Comparison of ENCODE assay signal across 20 cellular contexts in the genomic region with DNA sequence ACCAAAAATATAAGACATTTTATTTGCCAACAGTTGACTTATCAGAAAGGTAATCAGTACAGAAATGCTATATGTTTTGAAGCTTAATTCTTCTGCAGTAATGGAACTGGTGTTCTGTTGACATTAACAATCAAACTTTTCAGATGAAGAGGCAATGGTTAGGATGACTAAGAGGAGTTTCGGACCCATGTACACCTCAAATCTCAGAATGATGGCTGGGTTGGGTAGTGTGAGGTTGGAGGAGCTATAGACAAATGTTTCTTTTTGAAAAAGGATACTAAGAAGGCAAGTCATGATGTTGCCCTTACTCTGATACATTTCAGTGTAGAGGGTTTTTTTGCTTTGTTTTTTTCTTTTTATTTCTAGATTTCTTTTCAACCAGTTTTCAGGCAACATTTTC.
DNase-seq lines count a peak whose midpoint lies in the region; ATAC-seq and TF ChIP-seq lines count a peak whose summit lies in the region.
"Had no signal": no experiment of that assay in that cellular context is flagged by ENCODE, and none has a peak within 500 bp of the region (broad histone marks: within the 10 kb centered on the region; RNA-seq: fewer than 3 reads in every experiment).

No MANE protein-coding gene starts in this region.

- H3K4me1 Mint-ChIP-seq in activated CD8-positive, alpha-beta memory T cell treated with anti-CD3 and anti-CD28 coated beads, Interleukin-2, amount 10 ng/mL, durations not matched to agents 7 days and 5 days: peaks cover 22% of the 10 kb centered on the region
- H3K4me1 Mint-ChIP-seq in MCF 10A (ENCODE audit: insufficient read depth, unreplicated experiment): no peaks in the 10 kb centered on the region
- H3K4me1 Mint-ChIP-seq in T-helper 2 cell treated with Interferon-gamma antibody and Interleukin-4, amounts not matched to agents 5 μg/mL and 100 μg/mL, for 36 hours (ENCODE audit: low read depth): peaks cover 8% of the 10 kb centered on the region
- H3K4me1 Mint-ChIP-seq: H9 had no signal

- no peaks in the 10 kb centered on the region for H4K20me1 ChIP-seq in mammary epithelial cell (ENCODE audit: insufficient read depth, low read length)

- peak; percentile 57 for ATAC-seq in activated CD8-positive, alpha-beta memory T cell treated with anti-CD3 and anti-CD28 coated beads, Interleukin-2, amount 10 ng/mL, durations not matched to agents 7 days and 5 days

- no peak for DNase-seq in activated CD8-positive, alpha-beta memory T cell treated with anti-CD3 and anti-CD28 coated beads, Interleukin-2, amount 10 ng/mL, durations not matched to agents 7 days and 5 days
- no peak for DNase-seq in activated CD8-positive, alpha-beta memory T cell treated with anti-CD3 and anti-CD28 coated beads, Interleukin-2, amount 50 U/mL, for 4 hours
- DNase-seq in mammary epithelial cell: no peak
- DNase-seq in MCF 10A (ENCODE audit: unreplicated experiment): no peak
- peak; percentile 27 for DNase-seq in T-helper 2 cell treated with Interferon-gamma antibody and Interleukin-4, amounts not matched to agents 5 μg/mL and 100 μg/mL, for 36 hours (ENCODE audit: low spot score)
- DNase-seq in SHP77 (lab: John Stamatoyannopoulos, UW): no peak
- no peak for DNase-seq in GM19238 (ENCODE audit: insufficient read length, low spot score)
- DNase-seq: BE2C, EL, GF-D8, GM23248, H9, HFFc6, Karpas-422, NCI-H1694 treated with DMSO at 0.1 percent for 48 hours, NCI-H2081 treated with DMSO at 0.1 percent for 48 hours, NCI-H446, NCI-H526, OCI-M1, Right ventricle myocardium superior had no signal

- in situ Hi-C loops in mammary epithelial cell (cut with MboI; ENCODE audit: low sequenced_read_pairs in 2 of 2): no loop called here

- dilution Hi-C loops in mammary epithelial cell (cut with HindIII; ENCODE audit: low sequenced_read_pairs): loop anchor here (5.0 kb wide), 1 partner anchor 43 kb away; no protein-coding TSS in a partner anchor

- POLR2A ChIA-PET in MCF 10A (lab: Yijun Ruan, JAX): no interaction called here

- H3K9me3 Mint-ChIP-seq in activated CD8-positive, alpha-beta memory T cell treated with anti-CD3 and anti-CD28 coated beads, Interleukin-2, amount 10 ng/mL, durations not matched to agents 7 days and 5 days (ENCODE audit: low read depth): no peaks in the 10 kb centered on the region
- no peaks in the 10 kb centered on the region for H3K9me3 Mint-ChIP-seq in MCF 10A (ENCODE audit: unreplicated experiment)
- no peaks in the 10 kb centered on the region for H3K9me3 Mint-ChIP-seq in T-helper 2 cell treated with Interferon-gamma antibody and Interleukin-4, amounts not matched to agents 5 μg/mL and 100 μg/mL, for 36 hours
- H3K9me3 Mint-ChIP-seq: H9, HFFc6 had no signal

- no peaks in the 10 kb centered on the region for H3K4me1 ChIP-seq in mammary epithelial cell (ENCODE audit: insufficient read depth, low read length)
- H3K4me1 ChIP-seq: BE2C had no signal

- H3K9me3 ChIP-seq in mammary epithelial cell (replicated peaks; ENCODE audit: insufficient read depth, low read length): no peaks in the 10 kb centered on the region
- H3K9me3 ChIP-seq: BE2C had no signal

- TF ChIP-seq CTCF in mammary epithelial cell (conservative IDR thresholded peaks at IDR 0.05 in 1 of 2, IDR thresholded peaks at IDR 0.05 in 1 of 2; ENCODE audit: extremely low read depth in 1 of 2, insufficient read depth in 1 of 2, low read depth in 1 of 2, low read length in 2 of 2) (no peak), MCF 10A (IDR thresholded peaks at IDR 0.05; ENCODE audit: unreplicated experiment) (no peak)

- H3K4me2 ChIP-seq in mammary epithelial cell (ENCODE audit: insufficient read depth, low read depth, low read length): no peak overlapping the region

- H2AFZ ChIP-seq in mammary epithelial cell (ENCODE audit: low read depth, low read length): no peak overlapping the region
- H2AFZ ChIP-seq: GM23248 had no signal

- peak overlapping the region; percentile 5 for H3K27ac Mint-ChIP-seq in activated CD8-positive, alpha-beta memory T cell treated with anti-CD3 and anti-CD28 coated beads, Interleukin-2, amount 10 ng/mL, durations not matched to agents 7 days and 5 days
- no peak overlapping the region for H3K27ac Mint-ChIP-seq in MCF 10A (ENCODE audit: low read depth, unreplicated experiment)
- peak overlapping the region; percentile 60 for H3K27ac Mint-ChIP-seq in T-helper 2 cell treated with Interferon-gamma antibody and Interleukin-4, amounts not matched to agents 5 μg/mL and 100 μg/mL, for 36 hours
- H3K27ac Mint-ChIP-seq: H9, HFFc6 had no signal

- no peak overlapping the region for H3K27ac ChIP-seq in mammary epithelial cell (ENCODE audit: insufficient read depth, low read depth, low read length)
- H3K27ac ChIP-seq: GM23248 had no signal

- no peak overlapping the region for H3K4me3 Mint-ChIP-seq in activated CD8-positive, alpha-beta memory T cell treated with anti-CD3 and anti-CD28 coated beads, Interleukin-2, amount 10 ng/mL, durations not matched to agents 7 days and 5 days
- H3K4me3 Mint-ChIP-seq in MCF 10A (ENCODE audit: unreplicated experiment): no peak overlapping the region
- no peak overlapping the region for H3K4me3 Mint-ChIP-seq in T-helper 2 cell treated with Interferon-gamma antibody and Interleukin-4, amounts not matched to agents 5 μg/mL and 100 μg/mL, for 36 hours
- H3K4me3 Mint-ChIP-seq: H9, HFFc6 had no signal

- H3K36me3 ChIP-seq in mammary epithelial cell (ENCODE audit: insufficient read depth, low read length): peaks cover 20% of the 10 kb centered on the region

- H3K36me3 Mint-ChIP-seq in activated CD8-positive, alpha-beta memory T cell treated with anti-CD3 and anti-CD28 coated beads, Interleukin-2, amount 10 ng/mL, durations not matched to agents 7 days and 5 days: peaks cover 50% of the 10 kb centered on the region
- H3K36me3 Mint-ChIP-seq in MCF 10A (ENCODE audit: insufficient read depth, unreplicated experiment): peaks cover 55% of the 10 kb centered on the region
- peaks cover 45% of the 10 kb centered on the region for H3K36me3 Mint-ChIP-seq in T-helper 2 cell treated with Interferon-gamma antibody and Interleukin-4, amounts not matched to agents 5 μg/mL and 100 μg/mL, for 36 hours (ENCODE audit: low read depth)

- BruUV-seq in mammary epithelial cell (replicated peaks; lab: Mats Ljungman, UMichigan): TSS peak; percentile 10
- no TSS peak for BruUV-seq in MCF 10A (replicated peaks; lab: Mats Ljungman, UMichigan)

- no peaks in the 10 kb centered on the region for H3K27me3 Mint-ChIP-seq in activated CD8-positive, alpha-beta memory T cell treated with anti-CD3 and anti-CD28 coated beads, Interleukin-2, amount 10 ng/mL, durations not matched to agents 7 days and 5 days
- H3K27me3 Mint-ChIP-seq in MCF 10A (ENCODE audit: insufficient read depth, unreplicated experiment): no peaks in the 10 kb centered on the region
- no peaks in the 10 kb centered on the region for H3K27me3 Mint-ChIP-seq in T-helper 2 cell treated with Interferon-gamma antibody and Interleukin-4, amounts not matched to agents 5 μg/mL and 100 μg/mL, for 36 hours (ENCODE audit: low read depth)

- H3K4me3 ChIP-seq in mammary epithelial cell (replicated peaks in 1 of 3; ENCODE audit: insufficient read depth in 1 of 3, low read depth in 2 of 3, low read length in 3 of 3): no peak overlapping the region
- H3K4me3 ChIP-seq: GM23248 had no signal

- H3K9ac ChIP-seq in mammary epithelial cell (ENCODE audit: insufficient read depth, low read length): no peak overlapping the region
- H3K9ac ChIP-seq: GM23248 had no signal

- intact Hi-C loops in mammary epithelial cell (cut with micrococcal nuclease): no loop called here
- intact Hi-C loops in MCF 10A (cut with micrococcal nuclease): no loop called here

- no peaks in the 10 kb centered on the region for H3K79me2 ChIP-seq in mammary epithelial cell (ENCODE audit: insufficient read depth, low read length)

- CTCF ChIA-PET in activated CD8-positive, alpha-beta memory T cell treated with anti-CD3 and anti-CD28 coated beads, Interleukin-2, amount 10 ng/mL, durations not matched to agents 7 days and 5 days (lab: Charles Lee): interaction anchor here (0.9 to 1.2 kb wide), 3 partner anchors 11 to 158 kb away, joined by 3 read pairs; partner anchors contain the start of gene DENR
- CTCF ChIA-PET in mammary epithelial cell (lab: Charles Lee; ENCODE audit: low non-redundant PET) (no interaction called here), MCF 10A (lab: Yijun Ruan, JAX) (no interaction called here)

- H3K27me3 ChIP-seq in mammary epithelial cell (ENCODE audit: insufficient read depth, low read length): no peaks in the 10 kb centered on the region
- H3K27me3 ChIP-seq: BE2C had no signal

- WGBS in mammary epithelial cell (ENCODE audit: low coverage, missing lambda C conversion rate): 100% methylated on average over 1 of the region's 1 CpG
